1 cellular context compared by ENCODE assay signal in genomic region chr19:47225746-47226425, GRCh38.
TF ChIP-seq lines count a peak whose summit lies in the region.

No MANE protein-coding gene starts in this region.

TF ChIP-seq in HepG2, 621 proteins besides CTCF, POLR2A, EP300 and RAD21 (continues in another document):
- peak; percentile 84 for TF ChIP-seq HOXA5 (CRISPR knock-in tag; IDR thresholded peaks at IDR 0.05)
- peak; percentile 34 for TF ChIP-seq SKI (IDR thresholded peaks at IDR 0.05; ENCODE audit: partially characterized antibody)
- TF ChIP-seq FOSL1 (CRISPR knock-in tag; IDR thresholded peaks at IDR 0.05; ENCODE audit: borderline replicate concordance), result peak; percentile 73; the same call in 1 of the 2 replicates
- 0 out of 2 replicates have a peak, but pooled peaks have one; percentile 57 for TF ChIP-seq ZNF430 (CRISPR knock-in tag; IDR thresholded peaks at IDR 0.05)
- TF ChIP-seq, protein P1, sequence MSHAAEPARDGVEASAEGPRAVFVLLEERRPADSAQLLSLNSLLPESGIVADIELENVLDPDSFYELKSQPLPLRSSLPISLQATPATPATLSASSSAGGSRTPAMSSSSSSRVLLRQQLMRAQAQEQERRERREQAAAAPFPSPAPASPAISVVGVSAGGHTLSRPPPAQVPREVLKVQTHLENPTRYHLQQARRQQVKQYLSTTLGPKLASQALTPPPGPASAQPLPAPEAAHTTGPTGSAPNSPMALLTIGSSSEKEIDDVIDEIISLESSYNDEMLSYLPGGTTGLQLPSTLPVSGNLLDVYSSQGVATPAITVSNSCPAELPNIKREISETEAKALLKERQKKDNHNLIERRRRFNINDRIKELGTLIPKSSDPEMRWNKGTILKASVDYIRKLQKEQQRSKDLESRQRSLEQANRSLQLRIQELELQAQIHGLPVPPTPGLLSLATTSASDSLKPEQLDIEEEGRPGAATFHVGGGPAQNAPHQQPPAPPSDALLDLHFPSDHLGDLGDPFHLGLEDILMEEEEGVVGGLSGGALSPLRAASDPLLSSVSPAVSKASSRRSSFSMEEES (CRISPR knock-in tag; IDR thresholded peaks at IDR 0.05), result no peak
- TF ChIP-seq FOXJ3 (CRISPR knock-in tag; IDR thresholded peaks at IDR 0.05; ENCODE audit: borderline replicate concordance), result no peak
- TF ChIP-seq ZNF839 (CRISPR knock-in tag; IDR thresholded peaks at IDR 0.05; ENCODE audit: borderline replicate concordance), result 0 out of 2 replicates have a peak, but pooled peaks have one; percentile 21
- no peak for TF ChIP-seq STAG1 (CRISPR knock-in tag; IDR thresholded peaks at IDR 0.05)
- no peak for TF ChIP-seq ZKSCAN1 (IDR thresholded peaks at IDR 0.05; ENCODE audit: low read length)
- TF ChIP-seq AFF4 (CRISPR knock-in tag; IDR thresholded peaks at IDR 0.05), result peak; percentile 85; the same call in 1 of the 2 replicates
- TF ChIP-seq, protein P2, sequence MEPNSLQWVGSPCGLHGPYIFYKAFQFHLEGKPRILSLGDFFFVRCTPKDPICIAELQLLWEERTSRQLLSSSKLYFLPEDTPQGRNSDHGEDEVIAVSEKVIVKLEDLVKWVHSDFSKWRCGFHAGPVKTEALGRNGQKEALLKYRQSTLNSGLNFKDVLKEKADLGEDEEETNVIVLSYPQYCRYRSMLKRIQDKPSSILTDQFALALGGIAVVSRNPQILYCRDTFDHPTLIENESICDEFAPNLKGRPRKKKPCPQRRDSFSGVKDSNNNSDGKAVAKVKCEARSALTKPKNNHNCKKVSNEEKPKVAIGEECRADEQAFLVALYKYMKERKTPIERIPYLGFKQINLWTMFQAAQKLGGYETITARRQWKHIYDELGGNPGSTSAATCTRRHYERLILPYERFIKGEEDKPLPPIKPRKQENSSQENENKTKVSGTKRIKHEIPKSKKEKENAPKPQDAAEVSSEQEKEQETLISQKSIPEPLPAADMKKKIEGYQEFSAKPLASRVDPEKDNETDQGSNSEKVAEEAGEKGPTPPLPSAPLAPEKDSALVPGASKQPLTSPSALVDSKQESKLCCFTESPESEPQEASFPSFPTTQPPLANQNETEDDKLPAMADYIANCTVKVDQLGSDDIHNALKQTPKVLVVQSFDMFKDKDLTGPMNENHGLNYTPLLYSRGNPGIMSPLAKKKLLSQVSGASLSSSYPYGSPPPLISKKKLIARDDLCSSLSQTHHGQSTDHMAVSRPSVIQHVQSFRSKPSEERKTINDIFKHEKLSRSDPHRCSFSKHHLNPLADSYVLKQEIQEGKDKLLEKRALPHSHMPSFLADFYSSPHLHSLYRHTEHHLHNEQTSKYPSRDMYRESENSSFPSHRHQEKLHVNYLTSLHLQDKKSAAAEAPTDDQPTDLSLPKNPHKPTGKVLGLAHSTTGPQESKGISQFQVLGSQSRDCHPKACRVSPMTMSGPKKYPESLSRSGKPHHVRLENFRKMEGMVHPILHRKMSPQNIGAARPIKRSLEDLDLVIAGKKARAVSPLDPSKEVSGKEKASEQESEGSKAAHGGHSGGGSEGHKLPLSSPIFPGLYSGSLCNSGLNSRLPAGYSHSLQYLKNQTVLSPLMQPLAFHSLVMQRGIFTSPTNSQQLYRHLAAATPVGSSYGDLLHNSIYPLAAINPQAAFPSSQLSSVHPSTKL (CRISPR knock-in tag; IDR thresholded peaks at IDR 0.05), result peak; percentile 32; the same call in 1 of the 2 replicates
- peak; percentile 67; the same call in 1 of the 2 replicates for TF ChIP-seq UBTF (CRISPR knock-in tag; IDR thresholded peaks at IDR 0.05)
- TF ChIP-seq ZNF431 (CRISPR knock-in tag; IDR thresholded peaks at IDR 0.05; ENCODE audit: borderline replicate concordance, low read depth), result peak; percentile 92
- TF ChIP-seq HMG20A (CRISPR knock-in tag; IDR thresholded peaks at IDR 0.05; ENCODE audit: borderline replicate concordance), result no peak
- peak; percentile 66; the same call in 1 of the 2 replicates for TF ChIP-seq NR1H2 (CRISPR knock-in tag; IDR thresholded peaks at IDR 0.05; ENCODE audit: borderline replicate concordance, low read depth)
- TF ChIP-seq GTF2F1 (IDR thresholded peaks at IDR 0.05; ENCODE audit: low read length), result peak; percentile 83; the same call in 1 of the 2 replicates
- TF ChIP-seq ZNF577 (CRISPR knock-in tag; IDR thresholded peaks at IDR 0.05; ENCODE audit: borderline replicate concordance, low read depth), result no peak
- TF ChIP-seq PAWR (CRISPR knock-in tag; IDR thresholded peaks at IDR 0.05; ENCODE audit: borderline replicate concordance), result no peak
- TF ChIP-seq HNRNPUL1 (IDR thresholded peaks at IDR 0.05; ENCODE audit: low read depth, low read length), result peak; percentile 57; the same call in 1 of the 2 replicates
- peak; percentile 58; the same call in 1 of the 2 replicates for TF ChIP-seq NFKB2 (CRISPR knock-in tag; IDR thresholded peaks at IDR 0.05; ENCODE audit: borderline replicate concordance)
- TF ChIP-seq, protein P3, sequence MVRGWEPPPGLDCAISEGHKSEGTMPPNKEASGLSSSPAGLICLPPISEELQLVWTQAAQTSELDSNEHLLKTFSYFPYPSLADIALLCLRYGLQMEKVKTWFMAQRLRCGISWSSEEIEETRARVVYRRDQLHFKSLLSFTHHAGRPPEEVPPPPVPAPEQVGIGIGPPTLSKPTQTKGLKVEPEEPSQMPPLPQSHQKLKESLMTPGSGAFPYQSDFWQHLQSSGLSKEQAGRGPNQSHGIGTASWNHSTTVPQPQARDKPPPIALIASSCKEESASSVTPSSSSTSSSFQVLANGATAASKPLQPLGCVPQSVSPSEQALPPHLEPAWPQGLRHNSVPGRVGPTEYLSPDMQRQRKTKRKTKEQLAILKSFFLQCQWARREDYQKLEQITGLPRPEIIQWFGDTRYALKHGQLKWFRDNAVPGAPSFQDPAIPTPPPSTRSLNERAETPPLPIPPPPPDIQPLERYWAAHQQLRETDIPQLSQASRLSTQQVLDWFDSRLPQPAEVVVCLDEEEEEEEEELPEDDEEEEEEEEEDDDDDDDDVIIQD (CRISPR knock-in tag; IDR thresholded peaks at IDR 0.05; ENCODE audit: low read depth), result no peak
- TF ChIP-seq ZNF841 (CRISPR knock-in tag; IDR thresholded peaks at IDR 0.05; ENCODE audit: borderline replicate concordance), result no peak
- no peak for TF ChIP-seq ETS1 (CRISPR knock-in tag; IDR thresholded peaks at IDR 0.05)
- no peak for TF ChIP-seq SNAPC5 (CRISPR knock-in tag; IDR thresholded peaks at IDR 0.05; ENCODE audit: borderline replicate concordance)
- TF ChIP-seq TAF1 (CRISPR knock-in tag; IDR thresholded peaks at IDR 0.05), result peak; percentile 82
- peak; percentile 78; the same call in 1 of the 2 replicates for TF ChIP-seq TOPORS (CRISPR knock-in tag; IDR thresholded peaks at IDR 0.05)
- no peak for TF ChIP-seq WIZ (CRISPR knock-in tag; IDR thresholded peaks at IDR 0.05)
- TF ChIP-seq ZNF749 (CRISPR knock-in tag; IDR thresholded peaks at IDR 0.05; ENCODE audit: borderline replicate concordance), result peak; percentile 76; the same call in 1 of the 2 replicates
- TF ChIP-seq CBFB (CRISPR knock-in tag; IDR thresholded peaks at IDR 0.05), result 0 out of 2 replicates have a peak, but pooled peaks have one; percentile 7
- TF ChIP-seq ADNP (CRISPR knock-in tag; IDR thresholded peaks at IDR 0.05), result no peak
- peak; percentile 26; the same call in 1 of the 2 replicates for TF ChIP-seq ELF3 (CRISPR knock-in tag; IDR thresholded peaks at IDR 0.05)
- no peak for TF ChIP-seq NPAS2 (CRISPR knock-in tag; IDR thresholded peaks at IDR 0.05; ENCODE audit: borderline replicate concordance)
- TF ChIP-seq HNF4G (IDR thresholded peaks at IDR 0.05; ENCODE audit: borderline replicate concordance, low read depth, low read length), result 0 out of 2 replicates have a peak, but pooled peaks have one; percentile 11
- no peak for TF ChIP-seq HNF4G (CRISPR knock-in tag; IDR thresholded peaks at IDR 0.05; ENCODE audit: borderline replicate concordance, low read depth)
- TF ChIP-seq LCORL (IDR thresholded peaks at IDR 0.05), result no peak
- TF ChIP-seq LCORL (CRISPR knock-in tag; IDR thresholded peaks at IDR 0.05), result peak; percentile 52; the same call in 1 of the 2 replicates
- TF ChIP-seq GATA4 (IDR thresholded peaks at IDR 0.05; ENCODE audit: borderline replicate concordance, low read depth), result peak; percentile 92; the same call in 1 of the 2 replicates
- TF ChIP-seq ZSCAN31 (CRISPR knock-in tag; IDR thresholded peaks at IDR 0.05; ENCODE audit: low read depth), result peak; percentile 64
- peak; percentile 34; the same call in 1 of the 2 replicates for TF ChIP-seq NRL (CRISPR knock-in tag; IDR thresholded peaks at IDR 0.05; ENCODE audit: borderline replicate concordance)
- TF ChIP-seq ZFP90 (CRISPR knock-in tag; IDR thresholded peaks at IDR 0.05; ENCODE audit: borderline replicate concordance), result no peak
- 0 out of 2 replicates have a peak, but pooled peaks have one; percentile 49 for TF ChIP-seq ZNF441 (CRISPR knock-in tag; IDR thresholded peaks at IDR 0.05; ENCODE audit: borderline replicate concordance)
- no peak for TF ChIP-seq ZNF713 (CRISPR knock-in tag; IDR thresholded peaks at IDR 0.05)
- TF ChIP-seq ARID4A (CRISPR knock-in tag; IDR thresholded peaks at IDR 0.05; ENCODE audit: borderline replicate concordance), result peak; percentile 80
- no peak for TF ChIP-seq ZNF720 (CRISPR knock-in tag; IDR thresholded peaks at IDR 0.05)
- no peak for TF ChIP-seq CHCHD3 (CRISPR knock-in tag; IDR thresholded peaks at IDR 0.05)
